ENCODE assay signal across 8 cellular contexts in the genomic region with DNA sequence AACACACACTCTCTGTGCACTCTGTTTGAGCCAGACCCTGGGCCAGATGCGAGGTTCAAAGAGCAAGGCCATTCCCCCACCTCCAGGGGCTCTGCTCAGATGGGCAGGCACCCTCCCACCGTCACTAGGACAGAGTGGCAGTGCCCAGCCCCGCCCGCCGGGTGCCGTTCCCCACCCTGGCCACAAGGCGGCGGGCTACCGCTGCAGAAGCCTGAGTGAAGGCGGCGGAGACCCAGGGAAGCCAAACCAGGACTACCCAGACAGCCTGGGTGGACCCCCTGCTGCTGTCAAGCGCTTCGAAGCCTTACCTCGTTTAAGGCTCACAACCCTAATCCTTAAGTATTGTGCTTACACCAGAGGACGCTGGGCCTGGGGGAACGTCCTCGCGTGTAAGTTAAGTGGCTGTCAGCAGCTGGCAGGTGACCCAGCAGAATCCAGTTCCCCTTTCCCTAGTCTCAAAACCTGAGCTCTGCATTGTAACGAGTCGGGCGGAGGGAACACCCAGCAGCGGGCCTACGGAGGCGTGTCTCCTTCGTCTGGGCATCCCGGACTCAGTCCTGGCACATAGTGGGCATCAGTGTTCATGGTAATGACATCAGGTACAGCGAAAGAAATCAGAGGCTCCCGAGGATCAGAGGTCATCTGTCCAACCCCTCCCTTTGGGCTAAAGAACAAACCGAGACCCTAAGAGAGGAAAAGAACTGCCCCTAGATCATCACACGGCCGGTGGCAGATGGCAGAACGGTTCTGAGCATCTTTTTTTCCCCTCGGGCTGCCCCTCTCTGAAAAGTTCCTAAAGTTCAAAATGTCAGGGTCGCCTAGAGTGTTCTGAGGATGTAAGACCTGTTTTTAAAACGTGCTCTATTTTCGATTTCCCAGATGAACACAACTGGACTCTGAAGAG. TPM values are rescaled to one million over a fixed set of nuclear protein-coding genes. Genes with fewer than 3 reads are reported as not detected.
A peak's percentile ranks its signal among the peaks of the same experiment; 100 is the strongest.
DNase-seq lines count a peak whose midpoint lies in the region; ATAC-seq, FAIRE-seq and TF ChIP-seq lines count a peak whose summit lies in the region.

No MANE protein-coding gene starts in this region.

- DNase-seq in GM12892 (ENCODE audit: insufficient read length) (peak; percentile 77), NCI-H524 (lab: John Stamatoyannopoulos, UW) (peak; percentile 97 to 99), colonic mucosa (peak; percentile 81), lower leg skin (ENCODE audit: low spot score in 2 of 2) (peak in 1 of 2 donors; percentile 95)
- peak; percentile 96 for DNase-seq in activated CD4-positive, alpha-beta T cell treated with anti-CD3 and anti-CD28 coated beads, Interleukin-2, amount 10 ng/mL, durations not matched to agents 24 days and 14 days
- DNase-seq in stimulated activated CD4-positive, alpha-beta T cell treated with anti-CD3 and anti-CD28 coated beads, TNF-alpha, amount 100 ng/mL, for 48 hours (ENCODE audit: low read depth in 3 of 3) = peak; percentile 62 to 74 (median 67)

- H3K27ac ChIP-seq in colonic mucosa = peak overlapping the region; percentile 61

- no peaks in the 10 kb centered on the region for H3K9me3 Mint-ChIP-seq in activated CD4-positive, alpha-beta T cell treated with anti-CD3 and anti-CD28 coated beads, Interleukin-2, amount 10 ng/mL, durations not matched to agents 24 days and 14 days

- H3K36me3 Mint-ChIP-seq in activated CD4-positive, alpha-beta T cell treated with anti-CD3 and anti-CD28 coated beads, Interleukin-2, amount 10 ng/mL, durations not matched to agents 24 days and 14 days (ENCODE audit: low read depth) = peaks cover 2% of the 10 kb centered on the region

- H3K36me3 ChIP-seq in colonic mucosa = no peaks in the 10 kb centered on the region

- H3K9me3 ChIP-seq in colonic mucosa = no peaks in the 10 kb centered on the region

- H3K27me3 Mint-ChIP-seq in activated CD4-positive, alpha-beta T cell treated with anti-CD3 and anti-CD28 coated beads, Interleukin-2, amount 10 ng/mL, durations not matched to agents 24 days and 14 days = no peaks in the 10 kb centered on the region

- intact Hi-C loops in activated CD4-positive, alpha-beta T cell treated with anti-CD3 and anti-CD28 coated beads, Interleukin-2, amount 10 ng/mL, durations not matched to agents 24 days and 14 days (cut with micrococcal nuclease) = loop anchor here (2.0 kb wide), 1 partner anchor 164 kb away; no protein-coding TSS in a partner anchor
- intact Hi-C loops in colonic mucosa (cut with DNase I) (no loop called here), lower leg skin (cut with DNase I; ENCODE audit: low total_unique reads) (no loop called here)

- peak; percentile 96 for FAIRE-seq in GM12892 (lab: Jason Lieb, UNC)

- TF ChIP-seq POLR2A in GM12892 (IDR thresholded peaks at IDR 0.05; ENCODE audit: low read depth, low read length) (no peak), lower leg skin (IDR thresholded peaks at IDR 0.05) (no peak)

- TF ChIP-seq CTCF in colonic mucosa (IDR thresholded peaks at IDR 0.05) (peak; percentile 100), lower leg skin (IDR thresholded peaks at IDR 0.05) (peak in 2 of 3 donors; percentile 58 to 90)

- ATAC-seq in HG03196 (IDR thresholded peaks at IDR 0.05; ENCODE audit: unreplicated experiment) = peak; percentile 41
- no peak for ATAC-seq in HG03025 (IDR thresholded peaks at IDR 0.05; ENCODE audit: low FRiP score, unreplicated experiment)

- peak overlapping the region; percentile 72 for H3K4me3 Mint-ChIP-seq in activated CD4-positive, alpha-beta T cell treated with anti-CD3 and anti-CD28 coated beads, Interleukin-2, amount 10 ng/mL, durations not matched to agents 24 days and 14 days

- H3K27ac Mint-ChIP-seq in activated CD4-positive, alpha-beta T cell treated with anti-CD3 and anti-CD28 coated beads, Interleukin-2, amount 10 ng/mL, durations not matched to agents 24 days and 14 days = peak overlapping the region; percentile 67

- peak overlapping the region; percentile 6 for H3K4me3 ChIP-seq in colonic mucosa
- no peak overlapping the region for H3K4me3 ChIP-seq in lower leg skin (ENCODE audit: low read depth, poor library complexity, severe bottlenecking)

- peaks cover 21% of the 10 kb centered on the region for H3K4me1 Mint-ChIP-seq in activated CD4-positive, alpha-beta T cell treated with anti-CD3 and anti-CD28 coated beads, Interleukin-2, amount 10 ng/mL, durations not matched to agents 24 days and 14 days

- no peaks in the 10 kb centered on the region for H3K27me3 ChIP-seq in colonic mucosa

- WGBS in lower leg skin, 2 donors = 10 to 17% methylated on average over 33 to 35 of the region's 36 CpGs

- H3K9ac ChIP-seq in colonic mucosa (ENCODE audit: low read depth in 2 of 2, low read length in 2 of 2) = peak overlapping the region in 1 of 2 donors; percentile 61

- peaks cover 16% of the 10 kb centered on the region for H3K4me1 ChIP-seq in colonic mucosa

RNA-seq across cellular contexts. Expression of a gene that starts 4.4 kb away (rescaled TPM):
- polyA plus RNA-seq in GM12892 (2012; ENCODE audit: missing spikeins) = 10.4 TPM
- 47.9 and 48.3 TPM in 2 replicates for total RNA-seq in activated CD4-positive, alpha-beta T cell treated with anti-CD3 and anti-CD28 coated beads, Interleukin-2, amount 10 ng/mL, durations not matched to agents 24 days and 14 days
- total RNA-seq in colonic mucosa = 100 to 1,000 TPM; 107 to 165 TPM
- 10 to 100 TPM; 58.5 to 84.4 (median 68.2) TPM for total RNA-seq in lower leg skin
